In the genomic region with DNA sequence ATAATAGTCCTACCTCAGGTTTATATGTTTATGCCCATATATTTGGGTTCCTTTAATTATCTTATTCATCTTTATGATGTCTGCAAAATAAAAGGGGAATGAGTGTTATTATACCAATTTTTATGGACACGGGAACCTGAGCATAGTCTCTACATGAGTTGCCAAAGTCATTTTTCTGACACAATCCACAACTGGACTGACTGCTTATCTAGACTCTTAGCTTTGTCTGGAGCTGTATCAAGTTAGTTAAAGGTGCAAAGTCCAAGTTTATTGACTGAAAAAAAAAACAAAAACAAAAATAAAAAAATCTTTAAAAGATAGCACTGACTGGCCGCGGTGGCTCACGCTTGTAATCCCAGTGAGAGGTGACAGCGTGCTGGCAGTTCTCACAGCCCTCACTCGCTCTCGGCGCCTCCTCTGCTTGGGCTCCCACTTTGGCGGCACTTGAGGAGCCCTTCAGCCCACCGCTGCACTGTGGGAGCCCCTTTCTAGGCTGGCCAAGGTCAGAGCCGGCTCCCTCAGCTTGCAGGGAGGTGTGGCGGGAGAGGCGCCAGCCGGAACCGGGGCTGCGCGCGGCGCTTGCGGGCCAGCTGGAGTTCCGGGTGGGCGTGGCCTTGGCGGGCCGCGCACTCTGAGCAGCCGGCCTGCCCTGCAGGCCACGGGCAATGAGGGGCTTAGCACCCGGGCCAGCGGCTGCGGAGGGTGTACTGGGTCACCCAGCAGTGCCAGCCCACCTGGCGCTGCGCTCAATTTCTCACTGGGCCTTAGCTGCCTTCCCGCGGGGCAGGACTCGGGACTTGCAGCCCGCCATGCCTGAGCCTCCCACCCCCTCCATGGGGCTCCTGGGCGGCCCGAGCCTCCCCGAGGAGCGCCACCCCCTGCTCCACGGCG, we compare ENCODE assay signal across 7 cellular contexts.
DNase-seq lines count a peak whose midpoint lies in the region; ATAC-seq and TF ChIP-seq lines count a peak whose summit lies in the region.
"Not testable (repeated sequence)": the region's sequence is repeated elsewhere in the genome, so short reads cannot be mapped to it uniquely, and the experiment has no call there.

No MANE protein-coding gene starts in this region.

- peak overlapping the region; percentile 83 for H3K27ac ChIP-seq in RWPE2 (ENCODE audit: poor library complexity, severe bottlenecking)
- peak overlapping the region in 3 of 4 donors; percentile 12 to 77 (median 68) for H3K27ac ChIP-seq in sigmoid colon
- peak overlapping the region; percentile 49 to 69 for H3K27ac ChIP-seq in tibial artery

- WGBS in sigmoid colon, 2 donors = 91 to 95% methylated on average over 42 of the region's 42 CpGs

- peaks cover 12% of the 10 kb centered on the region; the same call in 1 of the 2 replicates for H3K27me3 ChIP-seq in BE2C
- not testable (repeated sequence) for H3K27me3 ChIP-seq in RWPE2 (ENCODE audit: insufficient read depth, poor library complexity, severe bottlenecking); sigmoid colon; tibial artery

- not testable (repeated sequence) for TF ChIP-seq CTCF in BE2C (IDR thresholded peaks at IDR 0.05; ENCODE audit: low read depth, low read length); RWPE2 (IDR thresholded peaks at IDR 0.05; ENCODE audit: poor library complexity, severe bottlenecking); fibroblast of villous mesenchyme (IDR thresholded peaks at IDR 0.05; ENCODE audit: insufficient read depth, low read depth, low read length); mucosa of descending colon (IDR thresholded peaks at IDR 0.05); sigmoid colon (IDR thresholded peaks at IDR 0.05); tibial artery (IDR thresholded peaks at IDR 0.05)

- H3K36me3 ChIP-seq in BE2C; RWPE2 (ENCODE audit: low read depth); mucosa of descending colon (ENCODE audit: low read depth); sigmoid colon; tibial artery: not testable (repeated sequence)

- intact Hi-C loops in mucosa of descending colon (cut with DNase I, micrococcal nuclease); sigmoid colon (cut with DNase I): not testable (repeated sequence)
- intact Hi-C loops in tibial artery (cut with DNase I; ENCODE audit: low total_unique reads) = loop anchor here (10.0 kb wide), 1 partner anchor 53 kb away; no protein-coding TSS in a partner anchor

- not testable (repeated sequence) for TF ChIP-seq EP300 in sigmoid colon (IDR thresholded peaks at IDR 0.05)

- not testable (repeated sequence) for ATAC-seq in RWPE2 (ENCODE audit: low read depth)
- peak; percentile 57 for ATAC-seq in mucosa of descending colon

- DNase-seq in BE2C (peak; percentile 4), NCI-H2227 (lab: John Stamatoyannopoulos, UW; ENCODE audit: unreplicated experiment) (peak; percentile 5), fibroblast of villous mesenchyme (ENCODE audit: low read depth) (peak; percentile 20), mucosa of descending colon (peak in 1 of 3 donors; percentile 23)
- DNase-seq in RWPE2 (ENCODE audit: low spot score); sigmoid colon; tibial artery: not testable (repeated sequence)

- H3K9me3 ChIP-seq in BE2C; RWPE2 (ENCODE audit: severe bottlenecking); mucosa of descending colon; sigmoid colon; tibial artery: not testable (repeated sequence)

- not testable (repeated sequence) for H3K4me1 ChIP-seq in BE2C; mucosa of descending colon (ENCODE audit: low read depth)
- peaks cover 28% of the 10 kb centered on the region for H3K4me1 ChIP-seq in RWPE2 (ENCODE audit: insufficient read depth, poor library complexity, severe bottlenecking)
- peaks cover 0 to 52% (median 25%) of the 10 kb centered on the region in 4 donors for H3K4me1 ChIP-seq in sigmoid colon
- peaks cover 0 to 73% (median 15%) of the 10 kb centered on the region in 4 donors for H3K4me1 ChIP-seq in tibial artery

- not testable (repeated sequence) for H3K4me3 ChIP-seq in BE2C (ENCODE audit: low read depth, low read length); RWPE2 (ENCODE audit: severe bottlenecking); mucosa of descending colon; sigmoid colon; tibial artery
- peak overlapping the region; percentile 66 for H3K4me3 ChIP-seq in fibroblast of villous mesenchyme (ENCODE audit: low read depth, low read length)

- TF ChIP-seq POLR2A in sigmoid colon (IDR thresholded peaks at IDR 0.05) = not testable (repeated sequence)
